In the genomic region with DNA sequence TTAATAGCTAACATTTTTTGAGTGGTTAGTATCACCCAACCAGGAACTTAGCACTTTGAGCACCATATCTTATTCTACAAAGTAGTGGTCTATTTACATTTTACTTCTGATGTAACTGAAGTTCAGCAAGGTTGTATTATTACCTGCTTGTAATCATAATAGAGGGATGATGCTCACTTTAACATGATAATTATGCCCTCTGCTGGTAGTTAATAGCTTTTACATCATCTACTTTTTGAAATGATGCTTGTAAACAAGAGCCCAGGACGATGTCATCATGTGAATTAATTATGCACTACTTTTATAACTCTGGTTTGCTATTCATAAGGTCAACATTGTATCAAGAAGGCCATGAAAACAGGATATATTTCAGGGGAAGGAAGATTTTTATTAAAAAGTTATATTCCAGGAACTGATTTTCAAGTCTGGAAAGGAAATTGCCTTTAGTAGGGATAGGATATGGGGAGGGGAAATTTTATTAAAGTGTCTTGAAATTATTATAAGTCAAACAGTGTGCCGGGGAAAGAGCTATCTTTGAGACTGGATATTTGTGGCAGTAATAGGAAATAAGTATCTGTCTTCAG, we compare ENCODE assay signal across 8 cellular contexts.
DNase-seq lines count a peak whose midpoint lies in the region; ATAC-seq and TF ChIP-seq lines count a peak whose summit lies in the region.
"Had no signal": no experiment of that assay in that cellular context is flagged by ENCODE, and none has a peak within 500 bp of the region (broad histone marks: within the 10 kb centered on the region; RNA-seq: fewer than 3 reads in every experiment).

No MANE protein-coding gene starts in this region.

- H3K27ac ChIP-seq in GM23338 (ENCODE audit: low read depth) (no peak overlapping the region), RWPE1 (no peak overlapping the region), fibroblast of lung (ENCODE audit: insufficient read depth, low read length) (no peak overlapping the region), testis (no peak overlapping the region), WERI-Rb-1 (no peak overlapping the region)

- no peaks in the 10 kb centered on the region for H3F3A ChIP-seq in GM23338 (replicated peaks; ENCODE audit: low read depth)

- no peak overlapping the region for H3K4me3 Mint-ChIP-seq in GM23338
- H3K4me3 Mint-ChIP-seq: activated T-cell treated with anti-CD3 and anti-CD28 coated beads, Interleukin-2, amount 50 U/mL, for 4 hours had no signal

- H3K4me1 ChIP-seq in GM23338 (ENCODE audit: insufficient read depth) (peaks cover 10% of the 10 kb centered on the region; the same call in 1 of the 2 replicates), fibroblast of lung (ENCODE audit: control insufficient read depth, extremely low read depth, insufficient read depth, low read length) (no peaks in the 10 kb centered on the region), testis (no peaks in the 10 kb centered on the region)

- TF ChIP-seq POLR2A in testis (IDR thresholded peaks at IDR 0.05) = no peak

- ATAC-seq in GM23338 = peak; percentile 76

- H3K9me3 Mint-ChIP-seq in GM23338 = no peaks in the 10 kb centered on the region
- H3K9me3 Mint-ChIP-seq: activated T-cell treated with anti-CD3 and anti-CD28 coated beads, Interleukin-2, amount 50 U/mL, for 4 hours had no signal

- H3K9me3 ChIP-seq in fibroblast of lung (ENCODE audit: control insufficient read depth, insufficient read depth, low read depth, low read length) (no peaks in the 10 kb centered on the region), testis (no peaks in the 10 kb centered on the region), WERI-Rb-1 (ENCODE audit: severe bottlenecking) (no peaks in the 10 kb centered on the region)

- H3K4me1 Mint-ChIP-seq in GM23338 = peaks cover 15% of the 10 kb centered on the region

- H2AFZ ChIP-seq in GM23338 (no peak overlapping the region), fibroblast of lung (ENCODE audit: low read length) (no peak overlapping the region)

- POLR2A ChIA-PET in RWPE1 (lab: Yijun Ruan, JAX; ENCODE audit: low non-redundant PET) = no interaction called here

- no peaks in the 10 kb centered on the region for H3K9me2 ChIP-seq in GM23338 (ENCODE audit: insufficient read depth)

- intact Hi-C loops in testis (cut with DNase I; ENCODE audit: low total_unique reads) = no loop called here

- 33% methylated on average over 2 of the region's 2 CpGs for WGBS in testis, 2 donors

- H3K36me3 Mint-ChIP-seq in GM23338 (ENCODE audit: low read depth) = no peaks in the 10 kb centered on the region

- DNase-seq in GM23338 (ENCODE audit: low spot score) = peak; percentile 74
- DNase-seq in M059J (ENCODE audit: low read depth) = peak; percentile 39
- DNase-seq in RWPE1 (ENCODE audit: low spot score) = peak; percentile 38
- peak; percentile 42 to 61 for DNase-seq in fibroblast of lung (ENCODE audit: low read depth in 2 of 2)
- DNase-seq in testis = no peak
- no peak for DNase-seq in WERI-Rb-1
- DNase-seq: activated T-cell treated with anti-CD3 and anti-CD28 coated beads, Interleukin-2, amount 50 U/mL, for 4 hours had no signal

- H3K9ac ChIP-seq in fibroblast of lung (ENCODE audit: insufficient read depth, low read length) = no peak overlapping the region

- H3K4me2 ChIP-seq in GM23338 = no peak overlapping the region
- H3K4me2 ChIP-seq in fibroblast of lung (ENCODE audit: extremely low read depth, insufficient read depth, low read length) = no peak overlapping the region

- peak; percentile 38; the same call in 1 of the 3 replicates for TF ChIP-seq CTCF in GM12872 (IDR thresholded peaks at IDR 0.05; ENCODE audit: insufficient read depth, low read depth, low read length)
- TF ChIP-seq CTCF in GM23338 (conservative IDR thresholded peaks at IDR 0.05; ENCODE audit: low read depth in 2 of 2) = peak; percentile 62 to 76
- TF ChIP-seq CTCF in RWPE1 (conservative IDR thresholded peaks at IDR 0.05; ENCODE audit: low read depth) = peak; percentile 63
- TF ChIP-seq CTCF in fibroblast of lung (conservative IDR thresholded peaks at IDR 0.05 in 1 of 2, IDR thresholded peaks at IDR 0.05 in 1 of 2; ENCODE audit: low read depth in 1 of 2, low read length in 2 of 2) = peak; percentile 21 to 56
- TF ChIP-seq CTCF in testis (IDR thresholded peaks at IDR 0.05) = peak; percentile 28 to 44 (median 32)
- TF ChIP-seq CTCF in WERI-Rb-1 (IDR thresholded peaks at IDR 0.05; ENCODE audit: low read depth, low read length) = no peak

- H3K4me3 ChIP-seq in GM23338 (no peak overlapping the region), fibroblast of lung (replicated peaks in 1 of 4; ENCODE audit: control extremely low read depth in 1 of 4, insufficient read depth in 1 of 4, low read depth in 3 of 4, low read length in 4 of 4) (no peak overlapping the region), testis (no peak overlapping the region), WERI-Rb-1 (ENCODE audit: low read depth, low read length) (no peak overlapping the region)

- H3K27me3 ChIP-seq in GM23338 (ENCODE audit: insufficient read depth) (no peaks in the 10 kb centered on the region), fibroblast of lung (ENCODE audit: control insufficient read depth, insufficient read depth, low read length) (no peaks in the 10 kb centered on the region), testis (no peaks in the 10 kb centered on the region), WERI-Rb-1 (ENCODE audit: insufficient read depth, low read depth, severe bottlenecking) (no peaks in the 10 kb centered on the region)

- H3K27ac Mint-ChIP-seq in GM23338 = peak overlapping the region; percentile 43; the same call in 1 of the 2 replicates

- H3K79me2 ChIP-seq in GM23338 (replicated peaks; ENCODE audit: insufficient read depth) = no peaks in the 10 kb centered on the region
- no peaks in the 10 kb centered on the region for H3K79me2 ChIP-seq in fibroblast of lung (ENCODE audit: control insufficient read depth, insufficient read depth, low read length)

- CTCF ChIA-PET in RWPE1 (lab: Yijun Ruan, JAX) = interaction anchor here (0.6 to 2.4 kb wide), 9 partner anchors 11 to 168 kb away, joined by 3 to 23 read pairs (median 3); a partner anchor contains a TSS

- no peaks in the 10 kb centered on the region for H3K36me3 ChIP-seq in GM23338 (ENCODE audit: insufficient read depth)
- H3K36me3 ChIP-seq in fibroblast of lung (ENCODE audit: control insufficient read depth, insufficient read depth, low read length) = no peaks in the 10 kb centered on the region
- no peaks in the 10 kb centered on the region for H3K36me3 ChIP-seq in testis (ENCODE audit: low read depth, missing control alignments)
- no peaks in the 10 kb centered on the region for H3K36me3 ChIP-seq in WERI-Rb-1

- no peaks in the 10 kb centered on the region for H3K27me3 Mint-ChIP-seq in GM23338 (ENCODE audit: insufficient read depth, low read depth, poor library complexity)

- no peaks in the 10 kb centered on the region for H4K20me1 ChIP-seq in GM23338 (replicated peaks; ENCODE audit: insufficient read depth)
- H4K20me1 ChIP-seq in fibroblast of lung (ENCODE audit: control insufficient read depth, extremely low read depth, insufficient read depth, low read length) = no peaks in the 10 kb centered on the region

TF ChIP-seq in GM23338, 12 proteins besides CTCF, POLR2A, EP300 and RAD21:
- TF ChIP-seq, protein P1, sequence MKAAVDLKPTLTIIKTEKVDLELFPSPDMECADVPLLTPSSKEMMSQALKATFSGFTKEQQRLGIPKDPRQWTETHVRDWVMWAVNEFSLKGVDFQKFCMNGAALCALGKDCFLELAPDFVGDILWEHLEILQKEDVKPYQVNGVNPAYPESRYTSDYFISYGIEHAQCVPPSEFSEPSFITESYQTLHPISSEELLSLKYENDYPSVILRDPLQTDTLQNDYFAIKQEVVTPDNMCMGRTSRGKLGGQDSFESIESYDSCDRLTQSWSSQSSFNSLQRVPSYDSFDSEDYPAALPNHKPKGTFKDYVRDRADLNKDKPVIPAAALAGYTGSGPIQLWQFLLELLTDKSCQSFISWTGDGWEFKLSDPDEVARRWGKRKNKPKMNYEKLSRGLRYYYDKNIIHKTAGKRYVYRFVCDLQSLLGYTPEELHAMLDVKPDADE (IDR thresholded peaks at IDR 0.05) = no peak
- TF ChIP-seq POLR2AphosphoS5 (IDR thresholded peaks at IDR 0.05; ENCODE audit: low read depth) (no peak), EZH2phosphoT487 (IDR thresholded peaks at IDR 0.05; ENCODE audit: unreplicated experiment) (no peak), NANOG (IDR thresholded peaks at IDR 0.05; ENCODE audit: borderline replicate concordance) (peak; percentile 85)

Comparison
In these comparisons a context has a peak if more than half of its experiments do, and no peak if none do; other contexts are left out.
1. DNase-seq: peak in GM23338 (single experiment), M059J (single experiment), RWPE1 (single experiment) and fibroblast of lung (2 of 2); none in testis (single experiment) and WERI-Rb-1 (single experiment).